ENCODE assay signal across 14 cellular contexts in the genomic region with DNA sequence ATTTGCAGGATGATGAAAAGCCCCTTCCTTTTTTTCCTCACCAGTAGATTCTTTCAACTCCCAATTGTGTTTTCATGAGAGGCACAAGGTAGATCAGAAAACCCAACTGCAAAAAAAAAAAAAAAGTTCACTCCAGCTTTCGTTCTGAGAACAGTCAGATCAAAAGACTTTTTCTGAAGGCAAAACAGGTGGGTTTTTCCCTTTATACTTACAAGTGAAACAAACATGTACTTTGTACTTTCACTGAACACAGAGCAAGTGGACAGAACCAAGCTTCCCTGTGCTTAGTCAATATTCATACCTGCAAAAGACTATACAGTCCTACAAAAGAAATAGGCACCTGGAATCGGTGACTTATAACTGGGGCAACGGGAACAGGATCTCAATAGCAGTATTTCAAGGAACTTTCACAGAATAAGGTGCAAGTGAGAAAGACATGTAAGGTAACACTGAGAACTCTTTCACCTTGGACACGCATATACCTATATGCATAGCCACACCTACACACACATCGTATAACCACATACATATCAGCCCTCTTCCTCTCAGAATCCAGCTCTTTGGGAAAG. TPM values are rescaled to one million over a fixed set of nuclear protein-coding genes. Genes with fewer than 3 reads are reported as not detected.
DNase-seq lines count a peak whose midpoint lies in the region; ATAC-seq and TF ChIP-seq lines count a peak whose summit lies in the region.
"Had no signal": no experiment of that assay in that cellular context is flagged by ENCODE, and none has a peak within 500 bp of the region (broad histone marks: within the 10 kb centered on the region; RNA-seq: fewer than 3 reads in every experiment).

No MANE protein-coding gene starts in this region.

- no peaks in the 10 kb centered on the region for H3K27me3 Mint-ChIP-seq in neural progenitor cell (ENCODE audit: insufficient read depth, low read depth)
- H3K27me3 Mint-ChIP-seq: activated naive CD4-positive, alpha-beta T cell treated with anti-CD3 and anti-CD28 coated beads, Interleukin-2, amount 10 ng/mL, durations not matched to agents 7 days and 5 days; CD4-positive, CD25-positive, alpha-beta regulatory T cell had no signal

- H3K9me3 Mint-ChIP-seq in neural progenitor cell = peaks cover 4% of the 10 kb centered on the region
- H3K9me3 Mint-ChIP-seq: activated naive CD4-positive, alpha-beta T cell treated with anti-CD3 and anti-CD28 coated beads, Interleukin-2, amount 10 ng/mL, durations not matched to agents 7 days and 5 days had no signal

- peak; percentile 86 for ATAC-seq in GM18867 (IDR thresholded peaks at IDR 0.05; ENCODE audit: unreplicated experiment)
- ATAC-seq in HG02588 (IDR thresholded peaks at IDR 0.05; ENCODE audit: unreplicated experiment) = peak; percentile 90
- peak; percentile 81 for ATAC-seq in HG03439 (IDR thresholded peaks at IDR 0.05; ENCODE audit: unreplicated experiment)
- ATAC-seq: foreskin keratinocyte had no signal

- peaks cover 10% of the 10 kb centered on the region for H3F3A ChIP-seq in neural progenitor cell (ENCODE audit: low read depth)

- no peaks in the 10 kb centered on the region for H3K27me3 ChIP-seq in neural progenitor cell
- H3K27me3 ChIP-seq: foreskin keratinocyte had no signal

- no peak overlapping the region for H3K9ac ChIP-seq in neural progenitor cell

- no peak overlapping the region for H3K27ac Mint-ChIP-seq in neural progenitor cell
- H3K27ac Mint-ChIP-seq: activated naive CD4-positive, alpha-beta T cell treated with anti-CD3 and anti-CD28 coated beads, Interleukin-2, amount 10 ng/mL, durations not matched to agents 7 days and 5 days; CD4-positive, CD25-positive, alpha-beta regulatory T cell had no signal

- DNase-seq in neural progenitor cell (ENCODE audit: low spot score) (no peak), NOMO-1 (lab: John Stamatoyannopoulos, UW; ENCODE audit: unreplicated experiment in 2 of 2) (no peak), SW 1271 (lab: John Stamatoyannopoulos, UW) (no peak), SKM-1 (lab: John Stamatoyannopoulos, UW; ENCODE audit: unreplicated experiment) (no peak)
- no peak for DNase-seq in stimulated activated CD4-positive, alpha-beta T cell treated with anti-CD3 and anti-CD28 coated beads, Interleukin-2, amount 100 ng/mL, for 48 hours
- DNase-seq: activated naive CD4-positive, alpha-beta T cell treated with anti-CD3 and anti-CD28 coated beads, Interleukin-2, amount 10 ng/mL, durations not matched to agents 7 days and 5 days; CD4-positive, CD25-positive, alpha-beta regulatory T cell; foreskin keratinocyte; mesenchymal stem cell; NCI-H1930; WERI-Rb-1 had no signal

- no peak overlapping the region for H3K4me3 Mint-ChIP-seq in neural progenitor cell
- H3K4me3 Mint-ChIP-seq: activated naive CD4-positive, alpha-beta T cell treated with anti-CD3 and anti-CD28 coated beads, Interleukin-2, amount 10 ng/mL, durations not matched to agents 7 days and 5 days; CD4-positive, CD25-positive, alpha-beta regulatory T cell had no signal

- peak overlapping the region; percentile 43 for H3K4me2 ChIP-seq in neural progenitor cell

- no peak overlapping the region for H2AFZ ChIP-seq in neural progenitor cell (replicated peaks)

- no peaks in the 10 kb centered on the region for H3K9me3 ChIP-seq in neural progenitor cell (ENCODE audit: low read depth)

- H3K4me1 ChIP-seq in neural progenitor cell = peaks cover 74% of the 10 kb centered on the region

- TF ChIP-seq CTCF in neural progenitor cell (IDR thresholded peaks at IDR 0.05) = no peak

- peaks cover 98% of the 10 kb centered on the region for H4K20me1 ChIP-seq in neural progenitor cell (ENCODE audit: low read depth)

- H3K36me3 ChIP-seq in neural progenitor cell = no peaks in the 10 kb centered on the region
- H3K36me3 ChIP-seq: WERI-Rb-1 had no signal

- H3K4me1 Mint-ChIP-seq in neural progenitor cell = peaks cover 20% of the 10 kb centered on the region
- H3K4me1 Mint-ChIP-seq: activated naive CD4-positive, alpha-beta T cell treated with anti-CD3 and anti-CD28 coated beads, Interleukin-2, amount 10 ng/mL, durations not matched to agents 7 days and 5 days; CD4-positive, CD25-positive, alpha-beta regulatory T cell had no signal

- H3K79me2 ChIP-seq in neural progenitor cell (ENCODE audit: low read depth) = peaks cover 100% of the 10 kb centered on the region

- no peak overlapping the region for H3K27ac ChIP-seq in neural progenitor cell
- H3K27ac ChIP-seq: foreskin keratinocyte, WERI-Rb-1 had no signal

- peaks cover 21% of the 10 kb centered on the region for H3K36me3 Mint-ChIP-seq in neural progenitor cell
- H3K36me3 Mint-ChIP-seq: activated naive CD4-positive, alpha-beta T cell treated with anti-CD3 and anti-CD28 coated beads, Interleukin-2, amount 10 ng/mL, durations not matched to agents 7 days and 5 days; CD4-positive, CD25-positive, alpha-beta regulatory T cell had no signal

- H3K4me3 ChIP-seq in neural progenitor cell = no peak overlapping the region

RNA-seq across cellular contexts. Expression of a gene that starts 54.1 kb away (rescaled TPM):
- total RNA-seq in neural progenitor cell (ENCODE audit: low replicate concordance) = 44.2 and 48.1 TPM in 2 replicates
- total RNA-seq: CD4-positive, CD25-positive, alpha-beta regulatory T cell; foreskin keratinocyte had no signal
